8 cellular contexts compared by ENCODE assay signal in the genomic region with DNA sequence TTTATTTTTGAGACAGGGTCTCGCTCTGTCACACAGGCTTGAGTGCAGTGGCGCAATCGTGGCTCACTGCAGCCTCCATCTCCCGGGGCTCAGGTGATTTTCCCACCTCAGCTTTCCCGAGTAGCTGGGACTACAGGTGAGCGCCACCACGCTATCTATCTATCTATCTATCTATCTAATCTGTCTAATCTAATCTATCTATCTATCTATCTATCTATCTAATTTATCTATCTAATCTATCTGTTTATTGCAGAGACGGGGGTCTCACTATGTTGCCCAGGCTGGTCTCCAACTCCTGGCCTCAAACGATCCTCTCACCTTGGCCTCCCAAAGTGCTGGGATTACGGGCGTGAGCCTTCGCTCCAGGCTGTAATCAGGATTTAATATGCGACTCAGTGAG. TPM values are rescaled to one million over a fixed set of nuclear protein-coding genes. Genes with fewer than 3 reads are reported as not detected.
DNase-seq lines count a peak whose midpoint lies in the region; ATAC-seq and TF ChIP-seq lines count a peak whose summit lies in the region.

No MANE protein-coding gene starts in this region.

- H3K27ac ChIP-seq in body of pancreas (peak overlapping the region in 2 of 4 donors; percentile 82 to 89), mesendoderm (ENCODE audit: low read depth, low read length) (no peak overlapping the region), upper lobe of right lung (peak overlapping the region; percentile 87)

- WGBS in body of pancreas, 2 donors: 26 to 29% methylated on average over 13 of the region's 13 CpGs
- no CpG with 5 or more reads among the region's 13 CpGs for WGBS in mesendoderm (ENCODE audit: extremely low coverage, insufficient coverage, low lambda C conversion rate)

- H3K27me3 Mint-ChIP-seq in activated naive CD4-positive, alpha-beta T cell treated with anti-CD3 and anti-CD28 coated beads, Interleukin-2, amount 10 ng/mL, durations not matched to agents 7 days and 5 days: no peaks in the 10 kb centered on the region

- no peak overlapping the region for H2BK15ac ChIP-seq in mesendoderm (replicated peaks; ENCODE audit: low read depth)

- H3K18ac ChIP-seq in mesendoderm (ENCODE audit: low read length): peak overlapping the region; percentile 1

- peaks cover 65% of the 10 kb centered on the region for H3K9me3 Mint-ChIP-seq in activated naive CD4-positive, alpha-beta T cell treated with anti-CD3 and anti-CD28 coated beads, Interleukin-2, amount 10 ng/mL, durations not matched to agents 7 days and 5 days

- H4K8ac ChIP-seq in mesendoderm (ENCODE audit: low read depth, low read length): no peak overlapping the region

- H3K9me3 ChIP-seq in body of pancreas: peaks cover 0 to 8% (median 0%) of the 10 kb centered on the region in 3 donors
- peaks cover 12% of the 10 kb centered on the region for H3K9me3 ChIP-seq in upper lobe of right lung

- peak overlapping the region; percentile 96 for H3K56ac ChIP-seq in mesendoderm (ENCODE audit: low read length)

- peak overlapping the region; percentile 79 to 89 for H3K4me3 ChIP-seq in body of pancreas
- peak overlapping the region; percentile 75 for H3K4me3 ChIP-seq in mesendoderm (ENCODE audit: low read length)
- H3K4me3 ChIP-seq in upper lobe of right lung: peak overlapping the region; percentile 77

- H3K4me1 Mint-ChIP-seq in activated naive CD4-positive, alpha-beta T cell treated with anti-CD3 and anti-CD28 coated beads, Interleukin-2, amount 10 ng/mL, durations not matched to agents 7 days and 5 days: peaks cover 24% of the 10 kb centered on the region

- ATAC-seq in body of pancreas (no peak), upper lobe of right lung (no peak)

- H4K5ac ChIP-seq in mesendoderm (ENCODE audit: low read length): peak overlapping the region; percentile 90

- no peak overlapping the region for H2AK5ac ChIP-seq in mesendoderm (ENCODE audit: low read length)

- TF ChIP-seq CTCF in body of pancreas (IDR thresholded peaks at IDR 0.05): no peak
- no peak for TF ChIP-seq CTCF in upper lobe of right lung (IDR thresholded peaks at IDR 0.05)

- no peak overlapping the region for H2BK120ac ChIP-seq in mesendoderm (ENCODE audit: low read depth, low read length)

- H3K79me1 ChIP-seq in mesendoderm (ENCODE audit: low read length): peaks cover 3% of the 10 kb centered on the region

- H3K4me1 ChIP-seq in body of pancreas: peaks cover 8% of the 10 kb centered on the region
- peaks cover 2% of the 10 kb centered on the region for H3K4me1 ChIP-seq in mesendoderm (ENCODE audit: control insufficient read depth, low read depth, low read length)
- H3K4me1 ChIP-seq in upper lobe of right lung: peaks cover 8% of the 10 kb centered on the region

- H3K23ac ChIP-seq in mesendoderm (ENCODE audit: low read length): no peak overlapping the region

- peak overlapping the region; percentile 81 for H3K9ac ChIP-seq in mesendoderm (ENCODE audit: low read length)

- peaks cover 0 to 2% of the 10 kb centered on the region in 2 donors for H3K36me3 ChIP-seq in body of pancreas (replicated peaks in 1 of 2; ENCODE audit: insufficient read depth in 1 of 2, low read depth in 2 of 2)
- H3K36me3 ChIP-seq in mesendoderm (ENCODE audit: control insufficient read depth, insufficient read depth, low read length): no peaks in the 10 kb centered on the region
- H3K36me3 ChIP-seq in upper lobe of right lung: peaks cover 21% of the 10 kb centered on the region

- TF ChIP-seq POLR2A in body of pancreas (IDR thresholded peaks at IDR 0.05): no peak

- H3K4me2 ChIP-seq in mesendoderm (ENCODE audit: low read length): peak overlapping the region; percentile 51

- H3K27ac Mint-ChIP-seq in activated naive CD4-positive, alpha-beta T cell treated with anti-CD3 and anti-CD28 coated beads, Interleukin-2, amount 10 ng/mL, durations not matched to agents 7 days and 5 days: peak overlapping the region; percentile 95

- peak overlapping the region; percentile 62 for H3K4ac ChIP-seq in mesendoderm (ENCODE audit: low read depth, low read length)

- H3K36me3 Mint-ChIP-seq in activated naive CD4-positive, alpha-beta T cell treated with anti-CD3 and anti-CD28 coated beads, Interleukin-2, amount 10 ng/mL, durations not matched to agents 7 days and 5 days: peaks cover 56% of the 10 kb centered on the region

- H2BK5ac ChIP-seq in mesendoderm (ENCODE audit: low read length): no peak overlapping the region

- no peak for DNase-seq in activated naive CD4-positive, alpha-beta T cell treated with anti-CD3 and anti-CD28 coated beads, Interleukin-2, amount 10 ng/mL, durations not matched to agents 7 days and 5 days
- no peak for DNase-seq in activated naive CD4-positive, alpha-beta T cell (lab: John Stamatoyannopoulos, UW)
- DNase-seq in body of pancreas: no peak
- no peak for DNase-seq in mesendoderm
- DNase-seq in upper lobe of right lung: no peak
- DNase-seq in NCI-H187 treated with DMSO at 0.1 percent for 48 hours (lab: John Stamatoyannopoulos, UW): no peak
- no peak for DNase-seq in NCI-H1694 (lab: John Stamatoyannopoulos, UW)
- DNase-seq in DMS53 (lab: John Stamatoyannopoulos, UW): no peak

- no peaks in the 10 kb centered on the region for H3K27me3 ChIP-seq in body of pancreas
- H3K27me3 ChIP-seq in mesendoderm (ENCODE audit: insufficient read depth, low read length, poor library complexity): no peaks in the 10 kb centered on the region
- no peaks in the 10 kb centered on the region for H3K27me3 ChIP-seq in upper lobe of right lung

- H3K4me3 Mint-ChIP-seq in activated naive CD4-positive, alpha-beta T cell treated with anti-CD3 and anti-CD28 coated beads, Interleukin-2, amount 10 ng/mL, durations not matched to agents 7 days and 5 days: peak overlapping the region; percentile 98

- intact Hi-C loops in body of pancreas (cut with DNase I): no loop called here
- intact Hi-C loops in upper lobe of right lung (cut with DNase I): no loop called here

- H3K79me2 ChIP-seq in mesendoderm (ENCODE audit: control insufficient read depth, insufficient read depth, low read length): peaks cover 11% of the 10 kb centered on the region

- CTCF ChIA-PET in activated naive CD4-positive, alpha-beta T cell treated with anti-CD3 and anti-CD28 coated beads, Interleukin-2, amount 10 ng/mL, durations not matched to agents 7 days and 5 days (lab: Charles Lee): no interaction called here

RNA-seq across cellular contexts. Expression of gene ZNF613, which starts 0.6 kb away (rescaled TPM):
- total RNA-seq in body of pancreas (10 to 100 TPM in 1 of 2 donors, 1 to 10 TPM in 1; 2.3 to 10.5 TPM), upper lobe of right lung (5.8 TPM)
- 8.3 TPM for polyA plus RNA-seq in mesendoderm (2013, experiment 1 of 2)
- 8.0 TPM for polyA plus RNA-seq in mesendoderm (2013, experiment 2 of 2)

RNA-seq across cellular contexts. Expression of gene ZNF649, which starts 23.0 kb away (rescaled TPM):
- total RNA-seq in body of pancreas: 1 to 10 TPM; 4.0 to 5.7 TPM
- polyA plus RNA-seq in mesendoderm (2013, experiment 1 of 2): 74.3 TPM
- 75.9 TPM for polyA plus RNA-seq in mesendoderm (2013, experiment 2 of 2)
- 11.1 TPM for total RNA-seq in upper lobe of right lung

RNA-seq across cellular contexts. Expression of gene ZNF577, which starts 40.1 kb away (rescaled TPM):
- total RNA-seq in body of pancreas (10 to 100 TPM; 11.2 to 16.5 TPM), upper lobe of right lung (9.4 TPM)
- 13.3 TPM for polyA plus RNA-seq in mesendoderm (2013, experiment 1 of 2)
- polyA plus RNA-seq in mesendoderm (2013, experiment 2 of 2): 12.7 TPM

RNA-seq across cellular contexts. Expression of gene ZNF350, which starts 58.8 kb away (rescaled TPM):
- total RNA-seq in body of pancreas (1 to 10 TPM; 3.1 to 5.9 TPM), upper lobe of right lung (13.0 TPM)
- polyA plus RNA-seq in mesendoderm (2013, experiment 1 of 2): 5.1 TPM
- 5.3 TPM for polyA plus RNA-seq in mesendoderm (2013, experiment 2 of 2)
